Comparison of ENCODE assay signal across 17 cellular contexts in genomic region chr10:29415876-29416275, GRCh38.
DNase-seq lines count a peak whose midpoint lies in the region; ATAC-seq, FAIRE-seq and TF ChIP-seq lines count a peak whose summit lies in the region.
"Had no signal": no experiment of that assay in that cellular context is flagged by ENCODE, and none has a peak within 500 bp of the region (broad histone marks: within the 10 kb centered on the region; RNA-seq: fewer than 3 reads in every experiment).

No MANE protein-coding gene starts in this region.

- H3K56ac ChIP-seq in IMR-90 (ENCODE audit: extremely low read depth, insufficient read depth, low read length) = no peak overlapping the region

- dilution Hi-C loops in IMR-90 (cut with HindIII; ENCODE audit: low sequenced_read_pairs, unreplicated experiment) = no loop called here

- TF ChIP-seq RAD21 in IMR-90 (IDR thresholded peaks at IDR 0.05; ENCODE audit: low read length) = no peak
- no peak for TF ChIP-seq RAD21 in K562 (CRISPR knock-in tag; conservative IDR thresholded peaks at IDR 0.05 in 1 of 2, IDR thresholded peaks at IDR 0.05 in 1 of 2)

- no peak overlapping the region for H2AK9ac ChIP-seq in IMR-90 (replicated peaks; ENCODE audit: low read depth, low read length, poor library complexity)

- in situ Hi-C loops in IMR-90 (cut with MboI; ENCODE audit: low sequenced_read_pairs) (no loop called here), K562 (cut with MboI) (no loop called here)

- H3K4me3 ChIP-seq in IMR-90 (ENCODE audit: insufficient read depth, low read depth, low read length) = no peak overlapping the region
- no peak overlapping the region for H3K4me3 ChIP-seq in K562

- no peak overlapping the region for H3K18ac ChIP-seq in IMR-90 (ENCODE audit: low read depth, low read length)

- DNase-seq in IMR-90 (peak; percentile 29), K562 (ENCODE audit: extremely low read depth in 1 of 4, low spot score in 3 of 4) (no peak), iris pigment epithelial cell (ENCODE audit: low read depth) (peak; percentile 56), left colon (no peak), DMS153 (lab: John Stamatoyannopoulos, UW) (no peak), NCI-H1417 treated with DMSO at 0.1 percent for 48 hours (lab: John Stamatoyannopoulos, UW) (no peak)
- DNase-seq: C1 segment of cervical spinal cord; Calu3; CD4-positive, alpha-beta T cell; DMS79 treated with DMSO at 0.1 percent for 48 hours; EL; HCEC 1CT; HFFc6 had no signal

- peak overlapping the region; percentile 26 for H2BK5ac ChIP-seq in IMR-90 (ENCODE audit: low read depth, low read length, poor library complexity, severe bottlenecking)

- H3K79me1 ChIP-seq in IMR-90 (ENCODE audit: low read depth in 1 of 2, low read length in 2 of 2) = peaks cover 22 to 66% of the 10 kb centered on the region in 2 experiments

- intact Hi-C loops in IMR-90 (cut with micrococcal nuclease) (no loop called here), K562 (cut with micrococcal nuclease) (no loop called here), left colon (cut with DNase I, micrococcal nuclease) (no loop called here)

- H3K27me3 ChIP-seq in IMR-90 (ENCODE audit: control insufficient read depth, insufficient read depth, low read length) = no peaks in the 10 kb centered on the region
- no peaks in the 10 kb centered on the region for H3K27me3 ChIP-seq in K562 (ENCODE audit: control insufficient read depth in 2 of 2, insufficient read depth in 2 of 2, low read length in 2 of 2)

- TF ChIP-seq POLR2A in IMR-90 (IDR thresholded peaks at IDR 0.05; ENCODE audit: low read depth, low read length) = no peak
- no peak for TF ChIP-seq POLR2A in K562 (conservative IDR thresholded peaks at IDR 0.05)

- no peaks in the 10 kb centered on the region for H3K9me3 ChIP-seq in IMR-90 (ENCODE audit: control insufficient read depth, insufficient read depth, low read length)
- no peaks in the 10 kb centered on the region for H3K9me3 ChIP-seq in K562 (replicated peaks; ENCODE audit: control insufficient read depth, insufficient read depth, low read depth, low read length)

- H4K8ac ChIP-seq in IMR-90 (ENCODE audit: low read depth in 2 of 2, low read length in 2 of 2) = no peak overlapping the region

- no peak overlapping the region for H2AK5ac ChIP-seq in IMR-90 (ENCODE audit: low read depth, low read length)

- peaks cover 17% of the 10 kb centered on the region for H3K36me3 ChIP-seq in IMR-90 (ENCODE audit: control insufficient read depth, insufficient read depth, low read length)
- peaks cover 26% of the 10 kb centered on the region; the same call in 2 of the 3 replicates for H3K36me3 ChIP-seq in K562 (ENCODE audit: control insufficient read depth, insufficient read depth, low read length)

- no CpG with 5 or more reads among the region's 2 CpGs for WGBS in IMR-90 (ENCODE audit: extremely low coverage in 2 of 2, insufficient read length in 1 of 2), 2 experiments
- 44% methylated on average over 2 of the region's 2 CpGs for WGBS in K562 (ENCODE audit: insufficient coverage, low coverage, missing lambda C conversion rate)

- ATAC-seq in IMR-90 (ENCODE audit: low read depth) (no peak), K562 (no peak), left colon (no peak), GM21526 (IDR thresholded peaks at IDR 0.05; ENCODE audit: low FRiP score, unreplicated experiment) (no peak)
- ATAC-seq: HepG2 had no signal

- TF ChIP-seq EP300 in K562 (IDR thresholded peaks at IDR 0.05; ENCODE audit: low read length) = no peak

- no peak overlapping the region for H3K4ac ChIP-seq in IMR-90 (ENCODE audit: low read depth, low read length)

- H3K27ac ChIP-seq in IMR-90 (ENCODE audit: insufficient read depth, low read length) (no peak overlapping the region), K562 (ENCODE audit: extremely low read depth, low read depth, low read length) (no peak overlapping the region)

- no peak overlapping the region for H2BK20ac ChIP-seq in IMR-90 (ENCODE audit: low read depth, low read length)

- no peak overlapping the region for H3K9ac ChIP-seq in IMR-90 (ENCODE audit: low read depth, low read length)
- H3K9ac ChIP-seq in K562 (ENCODE audit: insufficient read depth in 1 of 2, low read depth in 2 of 2, low read length in 2 of 2) = no peak overlapping the region

- peaks cover 49% of the 10 kb centered on the region for H3K79me2 ChIP-seq in K562 (ENCODE audit: control insufficient read depth, insufficient read depth, low read length)

- H2BK120ac ChIP-seq in IMR-90 (ENCODE audit: low read depth, low read length) = no peak overlapping the region

- no peak overlapping the region for H3K23ac ChIP-seq in IMR-90 (ENCODE audit: low read depth, low read length)

- H3K4me2 ChIP-seq in IMR-90 (ENCODE audit: low read depth, low read length) = no peak overlapping the region
- H3K4me2 ChIP-seq in K562 (ENCODE audit: insufficient read depth, low read length) = no peak overlapping the region

- POLR2A ChIA-PET in IMR-90 (lab: Charles Lee; ENCODE audit: unreplicated experiment) = interaction anchor here (0.5 kb wide), 1 partner anchor 19 kb away, joined by 11 read pairs; no protein-coding TSS in a partner anchor
- POLR2A ChIA-PET in K562 (lab: Yijun Ruan, JAX) = no interaction called here

- no peak overlapping the region for H3K14ac ChIP-seq in IMR-90 (replicated peaks; ENCODE audit: low read depth, low read length)

- no peak overlapping the region for H4K5ac ChIP-seq in IMR-90 (ENCODE audit: low read depth, low read length)

- CTCF ChIA-PET in IMR-90 (lab: Yijun Ruan, JAX) (interaction anchor here (1.0 kb wide), 1 partner anchor 29 kb away, joined by 4 read pairs; no protein-coding TSS in a partner anchor), K562 (lab: Yijun Ruan, JAX; ENCODE audit: low intra/inter-chr PET ratio) (no interaction called here)

- H4K91ac ChIP-seq in IMR-90 (ENCODE audit: insufficient read depth, low read depth, low read length) = no peak overlapping the region

- H2AFZ ChIP-seq in IMR-90 (replicated peaks; ENCODE audit: low read length, poor library complexity) (no peak overlapping the region), K562 (ENCODE audit: low read depth, low read length) (no peak overlapping the region)

- TF ChIP-seq CTCF in IMR-90 (conservative IDR thresholded peaks at IDR 0.05; ENCODE audit: low read depth, low read length) = no peak
- TF ChIP-seq CTCF in K562 (IDR thresholded peaks at IDR 0.05 in 2 of 3, conservative IDR thresholded peaks at IDR 0.05 in 1 of 3; ENCODE audit: insufficient read depth in 2 of 3, low read depth in 1 of 3, low read length in 3 of 3) = no peak

- no peak overlapping the region for H2BK15ac ChIP-seq in IMR-90 (ENCODE audit: low read depth, low read length)

- BruUV-seq in IMR-90 (replicated peaks; lab: Mats Ljungman, UMichigan) (no TSS peak), K562 (replicated peaks; lab: Mats Ljungman, UMichigan) (no TSS peak)

- H3K4me1 ChIP-seq in IMR-90 (ENCODE audit: control insufficient read depth, insufficient read depth, low read length) (0 out of 2 replicates have a peak, but pooled peaks cover 2% of the 10 kb centered on the region), K562 (replicated peaks in 1 of 2; ENCODE audit: control insufficient read depth in 2 of 2, insufficient read depth in 2 of 2, low read length in 2 of 2) (peaks cover 6 to 12% of the 10 kb centered on the region in 2 experiments; a peak in 3 of 5 replicates)

- no peak for FAIRE-seq in K562 (lab: Jason Lieb, UNC)
- FAIRE-seq: GM12891, HepG2, HTR-8/SVneo had no signal

- H4K20me1 ChIP-seq in IMR-90 (ENCODE audit: insufficient read depth, low read length) (peaks cover 67% of the 10 kb centered on the region), K562 (replicated peaks; ENCODE audit: control insufficient read depth, insufficient read depth, low read length) (no peaks in the 10 kb centered on the region)

- peaks cover 16% of the 10 kb centered on the region for H3K9me1 ChIP-seq in IMR-90 (ENCODE audit: insufficient read depth, low read length)
- H3K9me1 ChIP-seq in K562 (ENCODE audit: control insufficient read depth, insufficient read depth, low read length) = no peaks in the 10 kb centered on the region

TF ChIP-seq in IMR-90, 13 proteins besides CTCF, POLR2A, EP300 and RAD21:
- no peak for TF ChIP-seq BHLHE40 (IDR thresholded peaks at IDR 0.05; ENCODE audit: low read depth, low read length)
- TF ChIP-seq MAFK (IDR thresholded peaks at IDR 0.05; ENCODE audit: low read depth, low read length) = no peak
- no peak for TF ChIP-seq MXI1 (IDR thresholded peaks at IDR 0.05; ENCODE audit: borderline replicate concordance, low read depth, low read length)

TF ChIP-seq in K562, 482 proteins besides CTCF, POLR2A, EP300 and RAD21:
- TF ChIP-seq MYNN (IDR thresholded peaks at IDR 0.05) (no peak), MYNN (CRISPR knock-in tag; IDR thresholded peaks at IDR 0.05) (no peak), RBBP5 (IDR thresholded peaks at IDR 0.05; ENCODE audit: borderline replicate concordance, insufficient read depth, low read length, poor library complexity, severe bottlenecking) (no peak), FOSL1 (tag; conservative IDR thresholded peaks at IDR 0.05) (0 out of 2 replicates have a peak, but pooled peaks have one; percentile 21), MAFK (IDR thresholded peaks at IDR 0.05; ENCODE audit: low read length) (no peak)

Comparison
In these comparisons a context has a peak if more than half of its experiments do, and no peak if none do; other contexts are left out.
1. DNase-seq: peak in IMR-90 (single experiment) and iris pigment epithelial cell (single experiment); none in K562 (0 of 4), left colon (0 of 2), DMS153 (single experiment) and NCI-H1417 treated with DMSO at 0.1 percent for 48 hours (single experiment).